Comparison of ENCODE assay signal across 2 cellular contexts in the genomic region with DNA sequence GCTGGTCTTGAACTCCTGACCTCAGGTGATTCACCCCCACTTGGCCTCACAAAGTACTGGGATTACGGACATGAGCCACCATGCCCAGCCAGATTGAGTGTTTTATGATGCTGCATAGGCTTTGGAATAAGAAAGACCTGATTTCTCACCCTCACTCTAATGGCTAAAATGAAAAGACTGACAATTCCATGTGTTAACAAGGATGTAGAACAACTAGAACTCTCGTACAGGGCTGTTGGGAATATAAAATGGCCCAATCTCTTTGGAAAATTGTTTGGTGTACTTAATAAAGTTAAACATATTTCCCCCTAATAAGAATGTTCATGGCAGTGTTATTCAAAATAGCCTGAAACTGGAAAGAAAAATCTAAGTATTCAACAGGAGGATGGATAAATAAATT.
A peak's percentile ranks its signal among the peaks of the same experiment; 100 is the strongest.
TF ChIP-seq lines count a peak whose summit lies in the region.

No MANE protein-coding gene starts in this region.

TF ChIP-seq in HepG2, 621 proteins besides CTCF, POLR2A, EP300 and RAD21:
- TF ChIP-seq POLR2AphosphoS2 (IDR thresholded peaks at IDR 0.05; ENCODE audit: low read depth, low read length) (no peak), ZNF720 (CRISPR knock-in tag; IDR thresholded peaks at IDR 0.05) (no peak), ZNF7 (CRISPR knock-in tag; IDR thresholded peaks at IDR 0.05) (peak; percentile 50), ZNF607 (CRISPR knock-in tag; IDR thresholded peaks at IDR 0.05; ENCODE audit: borderline replicate concordance) (no peak), FOSL1 (CRISPR knock-in tag; IDR thresholded peaks at IDR 0.05; ENCODE audit: borderline replicate concordance) (no peak)

TF ChIP-seq in IMR-90, 13 proteins besides CTCF, POLR2A, EP300 and RAD21:
- TF ChIP-seq MAZ (IDR thresholded peaks at IDR 0.05; ENCODE audit: borderline replicate concordance, low read depth, low read length) (no peak), CHD1 (IDR thresholded peaks at IDR 0.05; ENCODE audit: low read depth, low read length) (no peak), SMC3 (IDR thresholded peaks at IDR 0.05; ENCODE audit: low read depth, low read length) (no peak), NFE2L2 (IDR thresholded peaks at IDR 0.05; ENCODE audit: low read depth, low read length) (no peak), MXI1 (IDR thresholded peaks at IDR 0.05; ENCODE audit: borderline replicate concordance, low read depth, low read length) (no peak), FOS (IDR thresholded peaks at IDR 0.05; ENCODE audit: low read depth, low read length) (no peak), MAFK (IDR thresholded peaks at IDR 0.05; ENCODE audit: low read depth, low read length) (no peak), RCOR1 (IDR thresholded peaks at IDR 0.05; ENCODE audit: insufficient replicate concordance, low read length) (no peak), RFX5 (IDR thresholded peaks at IDR 0.05; ENCODE audit: low read depth, low read length) (no peak), BHLHE40 (IDR thresholded peaks at IDR 0.05; ENCODE audit: low read depth, low read length) (no peak), CEBPB (IDR thresholded peaks at IDR 0.05; ENCODE audit: low read depth, low read length) (no peak)
- TF ChIP-seq, protein P1, sequence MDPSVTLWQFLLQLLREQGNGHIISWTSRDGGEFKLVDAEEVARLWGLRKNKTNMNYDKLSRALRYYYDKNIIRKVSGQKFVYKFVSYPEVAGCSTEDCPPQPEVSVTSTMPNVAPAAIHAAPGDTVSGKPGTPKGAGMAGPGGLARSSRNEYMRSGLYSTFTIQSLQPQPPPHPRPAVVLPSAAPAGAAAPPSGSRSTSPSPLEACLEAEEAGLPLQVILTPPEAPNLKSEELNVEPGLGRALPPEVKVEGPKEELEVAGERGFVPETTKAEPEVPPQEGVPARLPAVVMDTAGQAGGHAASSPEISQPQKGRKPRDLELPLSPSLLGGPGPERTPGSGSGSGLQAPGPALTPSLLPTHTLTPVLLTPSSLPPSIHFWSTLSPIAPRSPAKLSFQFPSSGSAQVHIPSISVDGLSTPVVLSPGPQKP (IDR thresholded peaks at IDR 0.05; ENCODE audit: borderline replicate concordance, low read depth, low read length), result no peak
- TF ChIP-seq, protein P2, sequence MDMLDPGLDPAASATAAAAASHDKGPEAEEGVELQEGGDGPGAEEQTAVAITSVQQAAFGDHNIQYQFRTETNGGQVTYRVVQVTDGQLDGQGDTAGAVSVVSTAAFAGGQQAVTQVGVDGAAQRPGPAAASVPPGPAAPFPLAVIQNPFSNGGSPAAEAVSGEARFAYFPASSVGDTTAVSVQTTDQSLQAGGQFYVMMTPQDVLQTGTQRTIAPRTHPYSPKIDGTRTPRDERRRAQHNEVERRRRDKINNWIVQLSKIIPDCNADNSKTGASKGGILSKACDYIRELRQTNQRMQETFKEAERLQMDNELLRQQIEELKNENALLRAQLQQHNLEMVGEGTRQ (IDR thresholded peaks at IDR 0.05; ENCODE audit: low read depth, low read length), result no peak
